In genomic region chr5:59107692-59108091, GRCh38 we compare ENCODE assay signal across 20 cellular contexts.
DNase-seq lines count a peak whose midpoint lies in the region; ATAC-seq and TF ChIP-seq lines count a peak whose summit lies in the region.
"Had no signal": no experiment of that assay in that cellular context is flagged by ENCODE, and none has a peak within 500 bp of the region (broad histone marks: within the 10 kb centered on the region; RNA-seq: fewer than 3 reads in every experiment).

No MANE protein-coding gene starts in this region.

- DNase-seq in DMS79 treated with DMSO at 0.1 percent for 48 hours (lab: John Stamatoyannopoulos, UW) = peak; percentile 3
- no peak for DNase-seq in DMS79 (lab: John Stamatoyannopoulos, UW)
- no peak for DNase-seq in RWPE2 (ENCODE audit: low spot score)
- peak; percentile 60 for DNase-seq in fibroblast of mammary gland (ENCODE audit: low read depth)
- DNase-seq in renal cortical epithelial cell (ENCODE audit: low read depth) = peak; percentile 93
- DNase-seq: activated CD8-positive, alpha-beta memory T cell treated with anti-CD3 and anti-CD28 coated beads for 24 hours; activated effector memory CD4-positive, alpha-beta T cell treated with anti-CD3 and anti-CD28 coated beads, Interleukin-2, amount 50 U/mL, for 16 hours; CD8-positive, alpha-beta memory T cell; central memory CD4-positive, alpha-beta T cell; GF-D8; hypothalamus; left ventricle myocardium superior; NCI-H2171 treated with DMSO at 0.1 percent for 48 hours; nephron progenitor cell; uterus had no signal

- TF ChIP-seq CTCF in RWPE2 (IDR thresholded peaks at IDR 0.05; ENCODE audit: poor library complexity, severe bottlenecking) (no peak), fibroblast of mammary gland (conservative IDR thresholded peaks at IDR 0.05; ENCODE audit: control insufficient read depth, insufficient read depth, low read depth, low read length) (no peak)

- no peaks in the 10 kb centered on the region for H3K36me3 ChIP-seq in RWPE2 (ENCODE audit: low read depth)
- H3K36me3 ChIP-seq: uterus had no signal

- H3K27ac ChIP-seq in RWPE2 (ENCODE audit: poor library complexity, severe bottlenecking) = no peak overlapping the region
- H3K27ac ChIP-seq: uterus had no signal

- ATAC-seq in RWPE2 (ENCODE audit: low read depth) (peak; percentile 60), HG02840 (IDR thresholded peaks at IDR 0.05; ENCODE audit: low FRiP score, unreplicated experiment) (no peak), GM19023 (IDR thresholded peaks at IDR 0.05; ENCODE audit: unreplicated experiment) (no peak), HG03095 (IDR thresholded peaks at IDR 0.05; ENCODE audit: unreplicated experiment) (no peak)
- ATAC-seq: left ventricle myocardium superior; sciatic nerve; stimulated activated memory B cell treated with anti-CD40 and anti-IgM and Interleukin-4, amounts not matched to agents 10 μg/mL and 1 μg/mL and 100 μg/mL, for 72 hours had no signal

- H3K9me3 ChIP-seq in RWPE2 (ENCODE audit: severe bottlenecking) = no peaks in the 10 kb centered on the region
- H3K9me3 ChIP-seq: uterus had no signal

- H3K4me1 ChIP-seq in RWPE2 (ENCODE audit: insufficient read depth, poor library complexity, severe bottlenecking) = peaks cover 17% of the 10 kb centered on the region
- H3K4me1 ChIP-seq: uterus had no signal

- H3K27me3 ChIP-seq in RWPE2 (ENCODE audit: insufficient read depth, poor library complexity, severe bottlenecking) = no peaks in the 10 kb centered on the region
- H3K27me3 ChIP-seq: uterus had no signal

- H3K4me3 ChIP-seq in RWPE2 (ENCODE audit: severe bottlenecking) = no peak overlapping the region
- no peak overlapping the region for H3K4me3 ChIP-seq in fibroblast of mammary gland (ENCODE audit: control insufficient read depth, low read depth, low read length)
- H3K4me3 ChIP-seq: uterus had no signal

Comparison
In these comparisons a context has a peak if more than half of its experiments do, and no peak if none do; other contexts are left out.
1. DNase-seq: peak in DMS79 treated with DMSO at 0.1 percent for 48 hours (single experiment), fibroblast of mammary gland (single experiment) and renal cortical epithelial cell (single experiment); none in DMS79 (single experiment) and RWPE2 (single experiment).